Comparison of ENCODE assay signal across 26 cellular contexts in the genomic region with DNA sequence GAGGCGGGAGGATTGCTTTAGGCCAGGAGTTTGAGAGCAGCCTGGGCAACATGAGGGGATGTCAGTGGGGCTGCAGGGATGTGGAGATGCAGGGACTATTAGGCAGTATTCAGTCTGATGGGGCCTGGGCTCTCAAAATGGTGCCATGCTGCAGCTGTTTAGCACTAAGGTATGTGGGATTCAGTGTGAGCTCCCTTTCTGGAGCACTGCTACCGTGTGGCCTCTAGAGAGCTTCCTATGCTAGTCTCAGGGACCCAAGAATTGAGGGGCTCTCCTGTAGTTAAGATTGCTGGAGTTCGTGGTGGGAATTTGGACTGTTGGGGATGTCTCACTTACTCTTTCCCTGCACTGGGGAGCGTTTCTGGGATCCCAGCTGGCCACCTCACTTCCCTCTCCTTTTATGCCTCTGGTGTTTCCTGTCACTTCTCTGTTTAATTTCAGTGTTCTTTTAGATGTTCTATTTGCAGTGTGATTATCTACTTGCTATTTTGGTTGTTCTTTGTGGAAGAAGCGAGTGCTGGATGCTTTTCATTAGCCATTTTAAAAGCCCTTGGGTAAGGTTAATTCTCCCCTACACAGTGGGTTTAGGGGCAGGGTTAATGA.
"Had no signal": no experiment of that assay in that cellular context is flagged by ENCODE, and none has a peak within 500 bp of the region (broad histone marks: within the 10 kb centered on the region; RNA-seq: fewer than 3 reads in every experiment).

No MANE protein-coding gene starts in this region.

- H3K36me3 Mint-ChIP-seq: IgD-negative memory B cell had no signal

- H3K9me3 ChIP-seq: breast epithelium, MG63, SJCRH30, SK-N-SH had no signal

- H3K4me3 ChIP-seq: breast epithelium, MG63, PC-9, SJCRH30 had no signal

- H3K9me3 Mint-ChIP-seq: activated CD8-positive, alpha-beta T cell treated with anti-CD3 and anti-CD28 coated beads for 36 hours; activated T-cell treated with anti-CD3 and anti-CD28 coated beads, Interleukin-2, amount 50 U/mL, for 72 hours; activated T-helper 2 cell treated with anti-CD3 and anti-CD28 coated beads, Interferon-gamma antibody, Interleukin-2, Interleukin-4, amounts not matched to agents 10 μg/mL and 5 μg/mL and 100 μg/mL, durations not matched to agents 14 hours and 24 hours and 36 hours; IgD-negative memory B cell had no signal

- H3K27ac ChIP-seq: breast epithelium, KMS-11, PC-9, SJCRH30, VCaP had no signal

- H3K4me1 Mint-ChIP-seq: activated CD4-positive, alpha-beta T cell treated with anti-CD3 and anti-CD28 coated beads for 36 hours had no signal

- H2AFZ ChIP-seq: PC-9 had no signal

- H3K27ac Mint-ChIP-seq: activated CD4-positive, alpha-beta T cell treated with anti-CD3 and anti-CD28 coated beads for 36 hours; activated CD8-positive, alpha-beta T cell treated with anti-CD3 and anti-CD28 coated beads for 36 hours; activated T-cell treated with anti-CD3 and anti-CD28 coated beads, Interleukin-2, amount 50 U/mL, for 72 hours; activated T-helper 2 cell treated with anti-CD3 and anti-CD28 coated beads, Interferon-gamma antibody, Interleukin-2, Interleukin-4, amounts not matched to agents 10 μg/mL and 5 μg/mL and 100 μg/mL, durations not matched to agents 14 hours and 24 hours and 36 hours; IgD-negative memory B cell had no signal

- H3K9ac ChIP-seq: KMS-11, SK-N-SH had no signal

- H3K4me2 ChIP-seq: KMS-11, PC-9, SK-N-SH had no signal

- ATAC-seq: activated CD4-positive, alpha-beta T cell treated with anti-CD3 and anti-CD28 coated beads for 36 hours; activated CD8-positive, alpha-beta T cell treated with anti-CD3 and anti-CD28 coated beads for 36 hours; activated T-cell treated with anti-CD3 and anti-CD28 coated beads, Interleukin-2, amount 50 U/mL, for 72 hours had no signal

- H3K4me1 ChIP-seq: breast epithelium had no signal

- H3K4me3 Mint-ChIP-seq: activated CD4-positive, alpha-beta T cell treated with anti-CD3 and anti-CD28 coated beads for 36 hours; activated CD8-positive, alpha-beta T cell treated with anti-CD3 and anti-CD28 coated beads for 36 hours; activated T-cell treated with anti-CD3 and anti-CD28 coated beads, Interleukin-2, amount 50 U/mL, for 72 hours; IgD-negative memory B cell had no signal

- H3K36me3 ChIP-seq: breast epithelium, MG63, SJCRH30 had no signal

- H3K27me3 ChIP-seq: breast epithelium, MG63, SJCRH30 had no signal

- DNase-seq: activated CD4-positive, alpha-beta T cell treated with anti-CD3 and anti-CD28 coated beads for 36 hours; activated CD4-positive, alpha-beta T cell treated with anti-CD3 and anti-CD28 coated beads, Interleukin-2, amount 50 U/mL, for 1 hour; activated CD8-positive, alpha-beta memory T cell treated with anti-CD3 and anti-CD28 coated beads, Interleukin-2, amount 50 U/mL, for 4 hours; activated CD8-positive, alpha-beta T cell treated with anti-CD3 and anti-CD28 coated beads for 36 hours; activated gamma-delta T cell treated with Interleukin-2 at 50 U/mL for 16 hours; activated naive CD4-positive, alpha-beta T cell treated with anti-CD3 and anti-CD28 coated beads, Interleukin-2, amount 50 U/mL, for 16 hours; activated T-cell treated with anti-CD3 and anti-CD28 coated beads, Interleukin-2, amount 50 U/mL, for 72 hours; aorta; central memory CD4-positive, alpha-beta T cell; MG63; NCI-H1092 treated with DMSO at 0.1 percent for 48 hours; NCI-H1417 treated with DMSO at 0.1 percent for 48 hours; NCI-H1694; NCI-H2029; NCI-H345; NCI-H510A; NCI-H526 treated with DMSO at 0.1 percent for 48 hours; PC-9; SJCRH30; SK-N-SH; T-helper 1 cell had no signal
